In the genomic region with DNA sequence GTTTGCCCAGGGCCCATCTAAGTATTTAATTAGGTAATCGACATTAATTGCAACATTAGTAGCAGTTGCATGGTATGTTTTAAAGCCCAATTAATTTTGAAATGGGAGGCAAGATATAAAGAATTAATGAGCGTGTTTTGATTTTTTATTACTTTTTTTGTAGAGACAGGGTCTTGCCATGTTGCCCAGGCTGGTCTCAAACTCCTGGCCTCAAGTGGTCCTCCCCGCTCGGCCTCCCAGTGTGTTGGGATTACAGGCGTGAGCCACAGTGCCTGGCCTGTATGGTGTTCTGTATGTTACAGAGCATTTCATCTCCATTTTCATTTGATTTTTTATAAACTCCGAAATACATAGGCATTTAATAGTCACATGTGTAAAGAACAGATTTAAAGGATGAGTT, we compare ENCODE assay signal across 8 cellular contexts. TPM values are rescaled to one million over a fixed set of nuclear protein-coding genes. Genes with fewer than 3 reads are reported as not detected.
DNase-seq lines count a peak whose midpoint lies in the region; ATAC-seq and TF ChIP-seq lines count a peak whose summit lies in the region.

No MANE protein-coding gene starts in this region.

- H3K36me3 Mint-ChIP-seq in T-helper 17 cell (ENCODE audit: low read depth), result peaks cover 2% of the 10 kb centered on the region

- no peaks in the 10 kb centered on the region for H3K27me3 Mint-ChIP-seq in T-helper 17 cell

- peak overlapping the region; percentile 78 for H3K4me3 ChIP-seq in GM12864 (ENCODE audit: low read depth, low read length)
- peak overlapping the region; percentile 99 for H3K4me3 ChIP-seq in fibroblast of villous mesenchyme (ENCODE audit: low read depth, low read length)
- peak overlapping the region; percentile 70 to 98 (median 95) for H3K4me3 ChIP-seq in sigmoid colon

- H3K4me1 ChIP-seq in sigmoid colon, result peaks cover 0 to 28% (median 19%) of the 10 kb centered on the region in 4 donors

- no peaks in the 10 kb centered on the region for H3K27me3 ChIP-seq in sigmoid colon

- peak overlapping the region; percentile 96 for H3K4me3 Mint-ChIP-seq in T-helper 17 cell

- DNase-seq in GM12864 (ENCODE audit: low read depth), result no peak
- no peak for DNase-seq in T-helper 17 cell
- DNase-seq in fibroblast of villous mesenchyme (ENCODE audit: low read depth), result no peak
- DNase-seq in sigmoid colon, result no peak
- DNase-seq in AG08396 (ENCODE audit: low spot score), result no peak
- DNase-seq in ACHN, result no peak

- ATAC-seq in T-helper 17 cell (no peak), GM18870 (IDR thresholded peaks at IDR 0.05; ENCODE audit: unreplicated experiment) (no peak)
- no peak for ATAC-seq in activated CD4-positive, CD25-positive, alpha-beta regulatory T cell treated with anti-CD3 and anti-CD28 coated beads, Interleukin-2, amount 50 U/mL, for 24 hours

- in situ Hi-C loops in ACHN (cut with HindIII; ENCODE audit: low pct_ligation_motif_present, low pct_unique_long_range_greater_than_20kb, low sequenced_read_pairs), result no loop called here

- TF ChIP-seq CTCF in GM12864 (IDR thresholded peaks at IDR 0.05; ENCODE audit: low read depth, low read length, missing control alignments) (no peak), fibroblast of villous mesenchyme (IDR thresholded peaks at IDR 0.05; ENCODE audit: insufficient read depth, low read depth, low read length) (no peak), sigmoid colon (IDR thresholded peaks at IDR 0.05) (no peak)

- peak overlapping the region; percentile 86 to 92 (median 89) for H3K27ac ChIP-seq in sigmoid colon

- 49 to 68% methylated on average over 6 of the region's 6 CpGs for WGBS in sigmoid colon, 2 donors

- intact Hi-C loops in sigmoid colon (cut with DNase I), result loop anchor here (2.0 to 10.0 kb wide), 3 partner anchors 46 to 673 kb away; partner anchors contain the start of genes CPSF2, LGMN, NDUFB1 and RIN3

- H3K27ac Mint-ChIP-seq in T-helper 17 cell, result peak overlapping the region; percentile 98

- peaks cover 28% of the 10 kb centered on the region for H3K4me1 Mint-ChIP-seq in T-helper 17 cell

- TF ChIP-seq POLR2A in sigmoid colon (IDR thresholded peaks at IDR 0.05), result no peak

- no peak for TF ChIP-seq EP300 in sigmoid colon (IDR thresholded peaks at IDR 0.05)

- no peaks in the 10 kb centered on the region for H3K9me3 ChIP-seq in T-helper 17 cell (ENCODE audit: control insufficient read depth, low read length, poor library complexity, severe bottlenecking)
- H3K9me3 ChIP-seq in sigmoid colon, result peaks cover 0 to 2% (median under 1%) of the 10 kb centered on the region in 4 donors

- H3K36me3 ChIP-seq in sigmoid colon, result peaks cover 4 to 20% (median 12%) of the 10 kb centered on the region in 4 donors

RNA-seq across cellular contexts. Expression of gene GOLGA5, which starts 0.9 kb away (rescaled TPM):
- total RNA-seq in T-helper 17 cell (10 to 100 TPM; 12.0 to 12.4 TPM), fibroblast of villous mesenchyme (64.7 and 77.7 TPM in 2 replicates), sigmoid colon (10 to 100 TPM; 31.8 to 41.0 (median 34.7) TPM)
- 10 to 100 TPM; 23.0 to 57.8 (median 49.2) TPM for polyA plus RNA-seq in sigmoid colon

RNA-seq across cellular contexts. Expression of gene LGMN, which starts 46.5 kb away (rescaled TPM):
- total RNA-seq in T-helper 17 cell (1 to 10 TPM; 5.2 to 8.3 TPM), fibroblast of villous mesenchyme (41.5 and 45.7 TPM in 2 replicates), sigmoid colon (10 to 100 TPM; 53.2 to 96.0 (median 79.0) TPM)
- polyA plus RNA-seq in sigmoid colon, result 100 to 1,000 TPM in 1 of 3 donors, 10 to 100 TPM in 2; 35.4 to 361 (median 66.2) TPM
